In genomic region chr7:25602730-25603426, GRCh38 we compare ENCODE assay signal across 8 cellular contexts.
DNase-seq lines count a peak whose midpoint lies in the region; ATAC-seq, FAIRE-seq and TF ChIP-seq lines count a peak whose summit lies in the region.
"Not testable (repeated sequence)": the region's sequence is repeated elsewhere in the genome, so short reads cannot be mapped to it uniquely, and the experiment has no call there.

No MANE protein-coding gene starts in this region.

- not testable (repeated sequence) for DNase-seq in Calu3; NB4 (ENCODE audit: low read depth); activated B cell treated with CpG ODN at 0.5 μM for 24 hours; ascending aorta (ENCODE audit: low spot score in 2 of 2); epithelial cell of esophagus (ENCODE audit: low read depth); keratinocyte (ENCODE audit: low read depth, low spot score); thoracic aorta (ENCODE audit: low spot score)
- peak in 1 of 5 donors; percentile 22 for DNase-seq in ovary

- TF ChIP-seq POLR2A in NB4 (IDR thresholded peaks at IDR 0.05; ENCODE audit: extremely low read depth, insufficient read length); ovary (IDR thresholded peaks at IDR 0.05): not testable (repeated sequence)

- not testable (repeated sequence) for H3K36me3 ChIP-seq in ascending aorta; keratinocyte (ENCODE audit: control insufficient read depth in 2 of 2, extremely low read depth in 1 of 2, insufficient read depth in 2 of 2, low read length in 2 of 2); ovary; thoracic aorta

- H3K27me3 ChIP-seq in ascending aorta; keratinocyte (ENCODE audit: control insufficient read depth, extremely low read depth, insufficient read depth, low read length); ovary; thoracic aorta (replicated peaks; ENCODE audit: insufficient read depth): not testable (repeated sequence)

- 12 to 22% (median 19%) methylated on average over 24 to 30 of the region's 30 CpGs for WGBS in ovary, 3 donors

- FAIRE-seq in keratinocyte (lab: Jason Lieb, UNC), result not testable (repeated sequence)

- TF ChIP-seq CTCF in Calu3 (IDR thresholded peaks at IDR 0.05; ENCODE audit: unreplicated experiment); NB4 (IDR thresholded peaks at IDR 0.05; ENCODE audit: low read depth, low read length); activated B cell treated with CpG ODN at 0.5 μM for 24 hours (IDR thresholded peaks at IDR 0.05); ascending aorta (IDR thresholded peaks at IDR 0.05); epithelial cell of esophagus (IDR thresholded peaks at IDR 0.05; ENCODE audit: insufficient read depth, low read depth, low read length, missing control alignments); keratinocyte (optimal IDR thresholded peaks at IDR 0.05 in 1 of 3, IDR thresholded peaks at IDR 0.05 in 1 of 3, conservative IDR thresholded peaks at IDR 0.05 in 1 of 3; ENCODE audit: extremely low read depth in 1 of 3, insufficient read depth in 2 of 3, low read length in 3 of 3); ovary (IDR thresholded peaks at IDR 0.05); thoracic aorta (IDR thresholded peaks at IDR 0.05): not testable (repeated sequence)

- dilution Hi-C loops in keratinocyte (cut with MboI; ENCODE audit: extremely low pct_ligation_motif_present, low sequenced_read_pairs), result not testable (repeated sequence)

- peaks cover 49% of the 10 kb centered on the region for H3K27me3 Mint-ChIP-seq in Calu3 (ENCODE audit: unreplicated experiment)
- H3K27me3 Mint-ChIP-seq in activated B cell treated with CpG ODN at 0.5 μM for 24 hours, result not testable (repeated sequence)

- peak overlapping the region; percentile 60 for H3K4me3 Mint-ChIP-seq in Calu3 (ENCODE audit: low read depth, unreplicated experiment)
- peak overlapping the region; percentile 73 for H3K4me3 Mint-ChIP-seq in activated B cell treated with CpG ODN at 0.5 μM for 24 hours

- H3K9ac ChIP-seq in keratinocyte (ENCODE audit: control insufficient read depth, extremely low read depth, insufficient read depth, low read length), result not testable (repeated sequence)

- not testable (repeated sequence) for H3K79me2 ChIP-seq in keratinocyte (ENCODE audit: control insufficient read depth, insufficient read depth, low read length)

- TF ChIP-seq EP300 in ovary (IDR thresholded peaks at IDR 0.05), result not testable (repeated sequence)

- not testable (repeated sequence) for H3K27ac Mint-ChIP-seq in Calu3 (ENCODE audit: unreplicated experiment); activated B cell treated with CpG ODN at 0.5 μM for 24 hours

- POLR2A ChIA-PET in activated B cell treated with CpG ODN at 0.5 μM for 24 hours (lab: Charles Lee), result not testable (repeated sequence)

- H3K4me1 ChIP-seq in ascending aorta; keratinocyte (ENCODE audit: control insufficient read depth, extremely low read depth, insufficient read depth, low read length); ovary (ENCODE audit: insufficient read depth): not testable (repeated sequence)
- H3K4me1 ChIP-seq in thoracic aorta (ENCODE audit: control insufficient read depth in 1 of 2, low read depth in 2 of 2), result peaks cover 1 to 10% of the 10 kb centered on the region in 2 donors

- H2AFZ ChIP-seq in keratinocyte (ENCODE audit: control insufficient read depth, low read length), result peak overlapping the region; percentile 26

- not testable (repeated sequence) for H3K9me3 Mint-ChIP-seq in Calu3 (ENCODE audit: low read depth, unreplicated experiment); activated B cell treated with CpG ODN at 0.5 μM for 24 hours

- H3K4me1 Mint-ChIP-seq in Calu3 (ENCODE audit: low read depth, unreplicated experiment); activated B cell treated with CpG ODN at 0.5 μM for 24 hours: not testable (repeated sequence)

- not testable (repeated sequence) for H3K9me3 ChIP-seq in ascending aorta; keratinocyte (ENCODE audit: control insufficient read depth, low read depth, low read length); ovary; thoracic aorta

- H3K4me3 ChIP-seq in NB4 (ENCODE audit: low read depth, low read length) (peak overlapping the region; percentile 55), ascending aorta (peak overlapping the region; percentile 39 to 51), epithelial cell of esophagus (ENCODE audit: low read length) (peak overlapping the region; percentile 37), keratinocyte (ENCODE audit: control insufficient read depth in 2 of 3, extremely low read depth in 1 of 3, insufficient read depth in 2 of 3, low read depth in 1 of 3, low read length in 3 of 3) (peak overlapping the region in 1 of 3 experiments; percentile 22), ovary (peak overlapping the region; percentile 33), thoracic aorta (peak overlapping the region; percentile 66)

- not testable (repeated sequence) for ATAC-seq in activated B cell treated with CpG ODN at 0.5 μM for 24 hours (ENCODE audit: low read depth); thoracic aorta (ENCODE audit: insufficient number of reproducible peaks, low FRiP score, low read depth)

- intact Hi-C loops in Calu3 (cut with micrococcal nuclease; ENCODE audit: unreplicated experiment); activated B cell treated with CpG ODN at 0.5 μM for 24 hours (cut with micrococcal nuclease); ascending aorta (cut with DNase I); ovary (cut with DNase I): not testable (repeated sequence)

- H3K27ac ChIP-seq in ascending aorta; keratinocyte (ENCODE audit: control insufficient read depth, insufficient read depth, low read length); ovary; thoracic aorta: not testable (repeated sequence)

- H3K36me3 Mint-ChIP-seq in Calu3 (ENCODE audit: insufficient read depth, unreplicated experiment); activated B cell treated with CpG ODN at 0.5 μM for 24 hours (ENCODE audit: low read depth): not testable (repeated sequence)

- not testable (repeated sequence) for H4K20me1 ChIP-seq in keratinocyte (ENCODE audit: control insufficient read depth, extremely low read depth, insufficient read depth, low read length)

- not testable (repeated sequence) for BruUV-seq in Calu3 (replicated peaks; lab: Mats Ljungman, UMichigan)

- peak overlapping the region; percentile 2 for H3K4me2 ChIP-seq in keratinocyte (ENCODE audit: control insufficient read depth, extremely low read depth, insufficient read depth, low read depth, low read length)

- not testable (repeated sequence) for H3K9me1 ChIP-seq in keratinocyte (ENCODE audit: control insufficient read depth, extremely low read depth, insufficient read depth, low read length)

- CTCF ChIA-PET in Calu3 (lab: Charles Lee); activated B cell treated with CpG ODN at 0.5 μM for 24 hours (lab: Charles Lee): not testable (repeated sequence)
